Comparison of ENCODE assay signal across 22 cellular contexts in genomic region chr16:79629003-79629402, GRCh38. TPM values are rescaled to one million over a fixed set of nuclear protein-coding genes. Genes with fewer than 3 reads are reported as not detected.
A peak's percentile ranks its signal among the peaks of the same experiment; 100 is the strongest.
DNase-seq lines count a peak whose midpoint lies in the region; ATAC-seq and TF ChIP-seq lines count a peak whose summit lies in the region.
"Had no signal": no experiment of that assay in that cellular context is flagged by ENCODE, and none has a peak within 500 bp of the region (broad histone marks: within the 10 kb centered on the region; RNA-seq: fewer than 3 reads in every experiment).

No MANE protein-coding gene starts in this region.

- intact Hi-C loops in activated CD8-positive, alpha-beta T cell treated with anti-CD3 and anti-CD28 coated beads for 36 hours (cut with micrococcal nuclease), result no loop called here

- no peak for DNase-seq in activated CD8-positive, alpha-beta T cell treated with anti-CD3 and anti-CD28 coated beads, Interleukin-2, amount 10 ng/mL, durations not matched to agents 7 days and 5 days
- DNase-seq in activated CD8-positive, alpha-beta T cell treated with anti-CD3 and anti-CD28 coated beads for 36 hours, result no peak
- DNase-seq in MM.1S, result no peak
- DNase-seq in activated naive CD8-positive, alpha-beta T cell treated with anti-CD3 and anti-CD28 coated beads for 36 hours, result no peak
- no peak for DNase-seq in osteoblast (ENCODE audit: insufficient read length, low spot score, missing footprints)
- no peak for DNase-seq in DMS 273 treated with DMSO at 0.1 percent for 48 hours (lab: John Stamatoyannopoulos, UW)
- no peak for DNase-seq in AG08395 (ENCODE audit: low spot score)
- DNase-seq: Caco-2; effector CD4-positive, alpha-beta T cell; GM23248; head of caudate nucleus; MG63; NCI-H1694 treated with DMSO at 0.1 percent for 48 hours; NCI-H2171 treated with DMSO at 0.1 percent for 48 hours; NCI-H526; T-cell; upper lobe of right lung had no signal

- H3K27me3 ChIP-seq in MM.1S (replicated peaks; ENCODE audit: insufficient read depth, low read length) (no peaks in the 10 kb centered on the region), osteoblast (ENCODE audit: insufficient read depth, low read length) (no peaks in the 10 kb centered on the region)
- H3K27me3 ChIP-seq: MG63, neutrophil, SJSA1, upper lobe of right lung had no signal

- H2AFZ ChIP-seq in MM.1S (ENCODE audit: low read length) (no peak overlapping the region), osteoblast (ENCODE audit: low read length) (no peak overlapping the region)
- H2AFZ ChIP-seq: GM23248 had no signal

- peaks cover 32% of the 10 kb centered on the region for H3K4me1 Mint-ChIP-seq in activated CD8-positive, alpha-beta T cell treated with anti-CD3 and anti-CD28 coated beads, Interleukin-2, amount 10 ng/mL, durations not matched to agents 7 days and 5 days (ENCODE audit: low read depth)
- peaks cover 10% of the 10 kb centered on the region for H3K4me1 Mint-ChIP-seq in activated CD8-positive, alpha-beta T cell treated with anti-CD3 and anti-CD28 coated beads for 36 hours (ENCODE audit: low read depth)
- peaks cover 9% of the 10 kb centered on the region for H3K4me1 Mint-ChIP-seq in activated naive CD8-positive, alpha-beta T cell treated with anti-CD3 and anti-CD28 coated beads for 36 hours
- H3K4me1 Mint-ChIP-seq: IgD-negative memory B cell had no signal

- peaks cover 30% of the 10 kb centered on the region for H3K4me1 ChIP-seq in MM.1S (ENCODE audit: low read length)
- H3K4me1 ChIP-seq in osteoblast (ENCODE audit: insufficient read depth, low read length), result peaks cover 12% of the 10 kb centered on the region
- H3K4me1 ChIP-seq: Caco-2, upper lobe of right lung had no signal

- H3K27ac Mint-ChIP-seq in activated CD8-positive, alpha-beta T cell treated with anti-CD3 and anti-CD28 coated beads, Interleukin-2, amount 10 ng/mL, durations not matched to agents 7 days and 5 days, result peak overlapping the region; percentile 53
- H3K27ac Mint-ChIP-seq in activated CD8-positive, alpha-beta T cell treated with anti-CD3 and anti-CD28 coated beads for 36 hours, result no peak overlapping the region
- H3K27ac Mint-ChIP-seq in activated naive CD8-positive, alpha-beta T cell treated with anti-CD3 and anti-CD28 coated beads for 36 hours, result peak overlapping the region; percentile 19
- H3K27ac Mint-ChIP-seq: activated naive CD4-positive, alpha-beta T cell treated with anti-CD3 and anti-CD28 coated beads, Interleukin-2, amount 50 U/mL, for 24 hours; IgD-negative memory B cell had no signal

- H3K9me3 ChIP-seq in MM.1S (replicated peaks; ENCODE audit: insufficient read depth, low read length) (no peaks in the 10 kb centered on the region), osteoblast (ENCODE audit: low read depth, low read length) (no peaks in the 10 kb centered on the region)
- H3K9me3 ChIP-seq: Caco-2, MG63, neutrophil, SJSA1, upper lobe of right lung had no signal

- H3K36me3 ChIP-seq in MM.1S (replicated peaks; ENCODE audit: insufficient read depth, low read length) (no peaks in the 10 kb centered on the region), osteoblast (ENCODE audit: insufficient read depth, low read length) (no peaks in the 10 kb centered on the region)
- H3K36me3 ChIP-seq: MG63, neutrophil, SJSA1, upper lobe of right lung had no signal

- no peaks in the 10 kb centered on the region for H3K9me2 ChIP-seq in MM.1S (replicated peaks; ENCODE audit: insufficient read depth, low read length)

- H3K36me3 Mint-ChIP-seq in activated CD8-positive, alpha-beta T cell treated with anti-CD3 and anti-CD28 coated beads, Interleukin-2, amount 10 ng/mL, durations not matched to agents 7 days and 5 days (ENCODE audit: low read depth), result no peaks in the 10 kb centered on the region
- H3K36me3 Mint-ChIP-seq in activated CD8-positive, alpha-beta T cell treated with anti-CD3 and anti-CD28 coated beads for 36 hours (ENCODE audit: low read depth), result no peaks in the 10 kb centered on the region
- no peaks in the 10 kb centered on the region for H3K36me3 Mint-ChIP-seq in activated naive CD8-positive, alpha-beta T cell treated with anti-CD3 and anti-CD28 coated beads for 36 hours
- H3K36me3 Mint-ChIP-seq: activated naive CD4-positive, alpha-beta T cell treated with anti-CD3 and anti-CD28 coated beads, Interleukin-2, amount 50 U/mL, for 24 hours; IgD-negative memory B cell; T-cell had no signal

- H3F3A ChIP-seq in MM.1S (ENCODE audit: insufficient read depth, low read length), result peaks cover 13% of the 10 kb centered on the region

- no peak overlapping the region for H3K4me3 Mint-ChIP-seq in activated CD8-positive, alpha-beta T cell treated with anti-CD3 and anti-CD28 coated beads, Interleukin-2, amount 10 ng/mL, durations not matched to agents 7 days and 5 days
- no peak overlapping the region for H3K4me3 Mint-ChIP-seq in activated CD8-positive, alpha-beta T cell treated with anti-CD3 and anti-CD28 coated beads for 36 hours
- H3K4me3 Mint-ChIP-seq in activated naive CD8-positive, alpha-beta T cell treated with anti-CD3 and anti-CD28 coated beads for 36 hours, result no peak overlapping the region
- H3K4me3 Mint-ChIP-seq: activated naive CD4-positive, alpha-beta T cell treated with anti-CD3 and anti-CD28 coated beads, Interleukin-2, amount 50 U/mL, for 24 hours; IgD-negative memory B cell; T-cell had no signal

- H3K9me3 Mint-ChIP-seq in activated CD8-positive, alpha-beta T cell treated with anti-CD3 and anti-CD28 coated beads, Interleukin-2, amount 10 ng/mL, durations not matched to agents 7 days and 5 days (ENCODE audit: insufficient read depth), result no peaks in the 10 kb centered on the region
- H3K9me3 Mint-ChIP-seq in activated CD8-positive, alpha-beta T cell treated with anti-CD3 and anti-CD28 coated beads for 36 hours, result no peaks in the 10 kb centered on the region
- peaks cover 1% of the 10 kb centered on the region for H3K9me3 Mint-ChIP-seq in activated naive CD8-positive, alpha-beta T cell treated with anti-CD3 and anti-CD28 coated beads for 36 hours
- H3K9me3 Mint-ChIP-seq: T-cell had no signal

- peaks cover 6% of the 10 kb centered on the region for H3K27me3 Mint-ChIP-seq in activated CD8-positive, alpha-beta T cell treated with anti-CD3 and anti-CD28 coated beads, Interleukin-2, amount 10 ng/mL, durations not matched to agents 7 days and 5 days (ENCODE audit: low read depth)
- peaks cover 31% of the 10 kb centered on the region for H3K27me3 Mint-ChIP-seq in activated CD8-positive, alpha-beta T cell treated with anti-CD3 and anti-CD28 coated beads for 36 hours
- peaks cover 36% of the 10 kb centered on the region for H3K27me3 Mint-ChIP-seq in activated naive CD8-positive, alpha-beta T cell treated with anti-CD3 and anti-CD28 coated beads for 36 hours

- H3K9ac ChIP-seq in MM.1S (ENCODE audit: low read length), result peak overlapping the region; percentile 40
- H3K9ac ChIP-seq: GM23248 had no signal

- no peak for TF ChIP-seq CTCF in activated CD8-positive, alpha-beta T cell treated with anti-CD3 and anti-CD28 coated beads for 36 hours (IDR thresholded peaks at IDR 0.05)
- no peak for TF ChIP-seq CTCF in MM.1S (IDR thresholded peaks at IDR 0.05; ENCODE audit: low read length)
- no peak for TF ChIP-seq CTCF in osteoblast (IDR thresholded peaks at IDR 0.05; ENCODE audit: extremely low read depth, low read depth, low read length)

- no peak overlapping the region for H3K4me3 ChIP-seq in MM.1S (ENCODE audit: low read length)
- H3K4me3 ChIP-seq in osteoblast (ENCODE audit: insufficient read depth, low read length), result no peak overlapping the region
- H3K4me3 ChIP-seq: GM23248, MG63, SJSA1, upper lobe of right lung had no signal

- H3K4me2 ChIP-seq in MM.1S (ENCODE audit: low read depth, low read length) (peak overlapping the region; percentile 57; the same call in 1 of the 2 replicates), osteoblast (ENCODE audit: insufficient read depth, low read length) (peak overlapping the region; percentile 60)

- POLR2A ChIA-PET in activated CD8-positive, alpha-beta T cell treated with anti-CD3 and anti-CD28 coated beads, Interleukin-2, amount 10 ng/mL, durations not matched to agents 7 days and 5 days (lab: Charles Lee), result no interaction called here
- POLR2A ChIA-PET in activated CD8-positive, alpha-beta T cell treated with anti-CD3 and anti-CD28 coated beads for 36 hours (lab: Charles Lee), result interaction anchor here (1.3 kb wide), 2 partner anchors 11 to 21 kb away, joined by 3 read pairs; no protein-coding TSS in a partner anchor

- no peak for ATAC-seq in activated CD8-positive, alpha-beta T cell treated with anti-CD3 and anti-CD28 coated beads, Interleukin-2, amount 10 ng/mL, durations not matched to agents 7 days and 5 days
- ATAC-seq in activated CD8-positive, alpha-beta T cell treated with anti-CD3 and anti-CD28 coated beads for 36 hours, result no peak
- no peak for ATAC-seq in HG03469 (IDR thresholded peaks at IDR 0.05; ENCODE audit: unreplicated experiment)
- ATAC-seq: upper lobe of right lung had no signal

- no peaks in the 10 kb centered on the region for H4K20me1 ChIP-seq in MM.1S (ENCODE audit: insufficient read depth, low read length)
- no peaks in the 10 kb centered on the region for H4K20me1 ChIP-seq in osteoblast (ENCODE audit: insufficient read depth, low read length)

- no peaks in the 10 kb centered on the region for H3K79me2 ChIP-seq in MM.1S (ENCODE audit: low read length)
- H3K79me2 ChIP-seq in osteoblast (ENCODE audit: insufficient read depth, low read length), result no peaks in the 10 kb centered on the region

- CTCF ChIA-PET in activated CD8-positive, alpha-beta T cell treated with anti-CD3 and anti-CD28 coated beads, Interleukin-2, amount 10 ng/mL, durations not matched to agents 7 days and 5 days (lab: Charles Lee), result no interaction called here
- CTCF ChIA-PET in activated CD8-positive, alpha-beta T cell treated with anti-CD3 and anti-CD28 coated beads for 36 hours (lab: Charles Lee), result interaction anchor here (0.9 to 1.9 kb wide), 3 partner anchors 10 to 27 kb away, joined by 3 to 6 read pairs (median 3); no protein-coding TSS in a partner anchor

- H3K27ac ChIP-seq in MM.1S (ENCODE audit: low read length) (peak overlapping the region; percentile 89), osteoblast (ENCODE audit: low read depth, low read length) (peak overlapping the region; percentile 17)
- H3K27ac ChIP-seq: GM23248, neutrophil, SJSA1, upper lobe of right lung had no signal

RNA-seq across cellular contexts. Expression of gene MAF, which starts 28.5 kb away (rescaled TPM):
- 1 to 10 TPM; 4.3 to 4.6 TPM for total RNA-seq in activated CD8-positive, alpha-beta T cell treated with anti-CD3 and anti-CD28 coated beads, Interleukin-2, amount 10 ng/mL, durations not matched to agents 7 days and 5 days
- 10 to 100 TPM; 17.4 to 18.6 TPM for total RNA-seq in activated CD8-positive, alpha-beta T cell treated with anti-CD3 and anti-CD28 coated beads for 36 hours
- under 1 TPM; 0.36 to 0.54 TPM for total RNA-seq in activated naive CD8-positive, alpha-beta T cell treated with anti-CD3 and anti-CD28 coated beads for 36 hours
- total RNA-seq in osteoblast, result 31.8 and 40.2 TPM in 2 replicates
